Comparison of ENCODE assay signal across 16 cellular contexts in genomic region chr11:88411265-88411664, GRCh38.
DNase-seq lines count a peak whose midpoint lies in the region; ATAC-seq, FAIRE-seq and TF ChIP-seq lines count a peak whose summit lies in the region.
"Had no signal": no experiment of that assay in that cellular context is flagged by ENCODE, and none has a peak within 500 bp of the region (broad histone marks: within the 10 kb centered on the region; RNA-seq: fewer than 3 reads in every experiment).

No MANE protein-coding gene starts in this region.

- TF ChIP-seq CTCF in MCF 10A (IDR thresholded peaks at IDR 0.05; ENCODE audit: unreplicated experiment) (no peak), breast epithelium (IDR thresholded peaks at IDR 0.05) (no peak), fibroblast of villous mesenchyme (IDR thresholded peaks at IDR 0.05; ENCODE audit: insufficient read depth, low read depth, low read length) (no peak), omental fat pad (IDR thresholded peaks at IDR 0.05) (no peak)

- peak overlapping the region; percentile 37 for H3K4me3 Mint-ChIP-seq in MCF 10A (ENCODE audit: unreplicated experiment)
- H3K4me3 Mint-ChIP-seq: activated CD4-positive, alpha-beta T cell treated with anti-CD3 and anti-CD28 coated beads for 36 hours; T-helper 2 cell treated with Interferon-gamma antibody and Interleukin-4, amounts not matched to agents 5 μg/mL and 100 μg/mL, for 36 hours had no signal

- H3K27me3 Mint-ChIP-seq in MCF 10A (ENCODE audit: insufficient read depth, unreplicated experiment) = no peaks in the 10 kb centered on the region
- H3K27me3 Mint-ChIP-seq: activated CD4-positive, alpha-beta T cell treated with anti-CD3 and anti-CD28 coated beads for 36 hours had no signal

- no peaks in the 10 kb centered on the region for H3K36me3 Mint-ChIP-seq in MCF 10A (ENCODE audit: insufficient read depth, unreplicated experiment)
- H3K36me3 Mint-ChIP-seq: activated naive CD4-positive, alpha-beta T cell treated with anti-CD3 and anti-CD28 coated beads, Interleukin-2, amount 50 U/mL, for 72 hours had no signal

- peak overlapping the region; percentile 66 for H3K27ac Mint-ChIP-seq in MCF 10A (ENCODE audit: low read depth, unreplicated experiment)
- H3K27ac Mint-ChIP-seq: activated CD4-positive, alpha-beta T cell treated with anti-CD3 and anti-CD28 coated beads for 36 hours; activated naive CD4-positive, alpha-beta T cell treated with anti-CD3 and anti-CD28 coated beads, Interleukin-2, amount 50 U/mL, for 72 hours; T-helper 2 cell treated with Interferon-gamma antibody and Interleukin-4, amounts not matched to agents 5 μg/mL and 100 μg/mL, for 36 hours had no signal

- POLR2A ChIA-PET in MCF 10A (lab: Yijun Ruan, JAX) = interaction anchor here (0.7 to 5.4 kb wide), 14 partner anchors 8 to 236 kb away, joined by 3 to 80 read pairs (median 4); partner anchors contain the start of genes CTSC and RAB38

- no peaks in the 10 kb centered on the region for H3K9me3 Mint-ChIP-seq in MCF 10A (ENCODE audit: unreplicated experiment)
- H3K9me3 Mint-ChIP-seq: T-helper 2 cell treated with Interferon-gamma antibody and Interleukin-4, amounts not matched to agents 5 μg/mL and 100 μg/mL, for 36 hours had no signal

- H3K4me1 ChIP-seq in breast epithelium = no peaks in the 10 kb centered on the region
- H3K4me1 ChIP-seq in adipocyte (ENCODE audit: control insufficient read depth, insufficient read depth, low read length) = peaks cover 15% of the 10 kb centered on the region
- H3K4me1 ChIP-seq: prostate gland had no signal

- H3K4me3 ChIP-seq in breast epithelium (no peak overlapping the region), adipocyte (ENCODE audit: low read length) (no peak overlapping the region), fibroblast of villous mesenchyme (ENCODE audit: low read depth, low read length) (no peak overlapping the region)
- H3K4me3 ChIP-seq: prostate gland had no signal

- H3K36me3 ChIP-seq in breast epithelium (no peaks in the 10 kb centered on the region), adipocyte (ENCODE audit: control insufficient read depth, insufficient read depth, low read length, severe bottlenecking) (no peaks in the 10 kb centered on the region)
- H3K36me3 ChIP-seq: prostate gland had no signal

- DNase-seq in MCF 10A (ENCODE audit: unreplicated experiment) = peak; percentile 62
- no peak for DNase-seq in breast epithelium (ENCODE audit: low spot score in 2 of 2)
- peak; percentile 22 for DNase-seq in adipocyte (ENCODE audit: low read depth)
- peak; percentile 89 for DNase-seq in fibroblast of villous mesenchyme (ENCODE audit: low read depth)
- no peak for DNase-seq in omental fat pad (ENCODE audit: low spot score)
- no peak for DNase-seq in frontal cortex (ENCODE audit: low spot score in 2 of 2)
- DNase-seq in mucosa of gallbladder (ENCODE audit: low spot score) = no peak
- DNase-seq in NCI-H2029 treated with DMSO at 0.1 percent for 48 hours (lab: John Stamatoyannopoulos, UW) = no peak
- DNase-seq: 8988T; activated CD4-positive, alpha-beta T cell treated with anti-CD3 and anti-CD28 coated beads for 36 hours; activated T-cell treated with anti-CD3 and anti-CD28 coated beads for 4 hours; hypothalamus; SHP77 had no signal

- FAIRE-seq in frontal cortex (lab: Jason Lieb, UNC) = no peak

- H3K27ac ChIP-seq in breast epithelium = no peak overlapping the region
- H3K27ac ChIP-seq: prostate gland had no signal

- TF ChIP-seq POLR2A in breast epithelium (IDR thresholded peaks at IDR 0.05) = no peak

- peaks cover 35% of the 10 kb centered on the region for H3K4me1 Mint-ChIP-seq in MCF 10A (ENCODE audit: insufficient read depth, unreplicated experiment)

- H3K9me3 ChIP-seq in breast epithelium (no peaks in the 10 kb centered on the region), adipocyte (ENCODE audit: control insufficient read depth, low read length) (no peaks in the 10 kb centered on the region)
- H3K9me3 ChIP-seq: prostate gland had no signal

- no TSS peak for BruUV-seq in MCF 10A (replicated peaks; lab: Mats Ljungman, UMichigan)

- H3K9ac ChIP-seq in adipocyte (ENCODE audit: low read length) = no peak overlapping the region

- CTCF ChIA-PET in MCF 10A (lab: Yijun Ruan, JAX) = interaction anchor here (0.8 to 1.8 kb wide), 4 partner anchors 74 to 395 kb away, joined by 3 to 5 read pairs (median 4); no protein-coding TSS in a partner anchor

- H3K27me3 ChIP-seq in breast epithelium = no peaks in the 10 kb centered on the region
- no peaks in the 10 kb centered on the region for H3K27me3 ChIP-seq in adipocyte (replicated peaks; ENCODE audit: control insufficient read depth, insufficient read depth, low read length)

- ATAC-seq in omental fat pad (ENCODE audit: low FRiP score) = no peak
- ATAC-seq: activated CD4-positive, alpha-beta T cell treated with anti-CD3 and anti-CD28 coated beads for 36 hours had no signal

- intact Hi-C loops in MCF 10A (cut with micrococcal nuclease) = loop anchor here (5.0 to 10.0 kb wide), 2 partner anchors 131 to 236 kb away; partner anchors contain the start of gene RAB38
- intact Hi-C loops in breast epithelium (cut with DNase I; ENCODE audit: low total_unique reads) = no loop called here

Comparison
In these comparisons a context has a peak if more than half of its experiments do, and no peak if none do; other contexts are left out.
1. DNase-seq: peak in MCF 10A (single experiment), adipocyte (single experiment) and fibroblast of villous mesenchyme (single experiment); none in breast epithelium (0 of 2), omental fat pad (single experiment), frontal cortex (0 of 2), mucosa of gallbladder (single experiment) and NCI-H2029 treated with DMSO at 0.1 percent for 48 hours (single experiment).